ENCODE assay signal across 8 cellular contexts in genomic region chr7:130875265-130875741, GRCh38.
A peak's percentile ranks its signal among the peaks of the same experiment; 100 is the strongest.
DNase-seq lines count a peak whose midpoint lies in the region; ATAC-seq and TF ChIP-seq lines count a peak whose summit lies in the region.

No MANE protein-coding gene starts in this region.

- POLR2A ChIA-PET in activated CD8-positive, alpha-beta T cell treated with anti-CD3 and anti-CD28 coated beads, Interleukin-2, amount 10 ng/mL, durations not matched to agents 7 days and 5 days (lab: Charles Lee) = no interaction called here

- H3K4me1 Mint-ChIP-seq in activated CD8-positive, alpha-beta T cell treated with anti-CD3 and anti-CD28 coated beads, Interleukin-2, amount 10 ng/mL, durations not matched to agents 7 days and 5 days (ENCODE audit: low read depth) = peaks cover 19% of the 10 kb centered on the region

- H3K27ac ChIP-seq in prostate gland = no peak overlapping the region

- TF ChIP-seq CTCF in LNCaP clone FGC (IDR thresholded peaks at IDR 0.05; ENCODE audit: control insufficient read depth, extremely low read depth, insufficient read depth) (peak; percentile 89), fibroblast of the aortic adventitia (IDR thresholded peaks at IDR 0.05; ENCODE audit: insufficient read depth, low read length) (peak; percentile 81), prostate gland (IDR thresholded peaks at IDR 0.05) (peak; percentile 66 to 82 (median 75))

- H3K4me3 ChIP-seq in LNCaP clone FGC (ENCODE audit: low read depth, low read length) = no peak overlapping the region
- H3K4me3 ChIP-seq in fibroblast of the aortic adventitia (ENCODE audit: low read depth, low read length) = no peak overlapping the region
- no peak overlapping the region for H3K4me3 ChIP-seq in prostate gland

- H3K9me3 ChIP-seq in prostate gland = no peaks in the 10 kb centered on the region

- no peaks in the 10 kb centered on the region for H3K27me3 ChIP-seq in prostate gland (replicated peaks; ENCODE audit: insufficient read depth)

- H3K36me3 ChIP-seq in prostate gland = peaks cover 0 to 4% of the 10 kb centered on the region in 2 donors

- no peak overlapping the region for H3K27ac Mint-ChIP-seq in activated CD8-positive, alpha-beta T cell treated with anti-CD3 and anti-CD28 coated beads, Interleukin-2, amount 10 ng/mL, durations not matched to agents 7 days and 5 days

- no peaks in the 10 kb centered on the region for H3K9me3 Mint-ChIP-seq in activated CD8-positive, alpha-beta T cell treated with anti-CD3 and anti-CD28 coated beads, Interleukin-2, amount 10 ng/mL, durations not matched to agents 7 days and 5 days (ENCODE audit: insufficient read depth)

- peaks cover 60% of the 10 kb centered on the region for H3K36me3 Mint-ChIP-seq in activated CD8-positive, alpha-beta T cell treated with anti-CD3 and anti-CD28 coated beads, Interleukin-2, amount 10 ng/mL, durations not matched to agents 7 days and 5 days (ENCODE audit: low read depth)

- no peak overlapping the region for H3K4me3 Mint-ChIP-seq in activated CD8-positive, alpha-beta T cell treated with anti-CD3 and anti-CD28 coated beads, Interleukin-2, amount 10 ng/mL, durations not matched to agents 7 days and 5 days

- 19% methylated on average over 6 of the region's 6 CpGs for WGBS in prostate gland

- CTCF ChIA-PET in activated CD8-positive, alpha-beta T cell treated with anti-CD3 and anti-CD28 coated beads, Interleukin-2, amount 10 ng/mL, durations not matched to agents 7 days and 5 days (lab: Charles Lee) = interaction anchor here (0.8 to 2.0 kb wide), 8 partner anchors 8 to 167 kb away, joined by 3 to 15 read pairs (median 4); no protein-coding TSS in a partner anchor

- no peaks in the 10 kb centered on the region for H3K27me3 Mint-ChIP-seq in activated CD8-positive, alpha-beta T cell treated with anti-CD3 and anti-CD28 coated beads, Interleukin-2, amount 10 ng/mL, durations not matched to agents 7 days and 5 days (ENCODE audit: low read depth)

- intact Hi-C loops in prostate gland (cut with DNase I) = no loop called here

- DNase-seq in stimulated activated CD4-positive, alpha-beta T cell treated with anti-CD3 and anti-CD28 coated beads, Interleukin-1b, Interleukin-23, amount 100 ng/mL, for 48 hours = peak; percentile 65
- DNase-seq in stimulated activated CD4-positive, alpha-beta T cell treated with anti-CD3 and anti-CD28 coated beads, Interleukin-4, amount 100 ng/mL, for 4 hours = no peak
- DNase-seq in LNCaP clone FGC (ENCODE audit: low read depth) (no peak), fibroblast of the aortic adventitia (ENCODE audit: low read depth) (no peak), prostate gland (ENCODE audit: low spot score) (no peak), activated gamma-delta T cell (lab: John Stamatoyannopoulos, UW) (no peak)
- peak; percentile 66 for DNase-seq in activated CD8-positive, alpha-beta T cell treated with anti-CD3 and anti-CD28 coated beads, Interleukin-2, amount 10 ng/mL, durations not matched to agents 7 days and 5 days

- no peaks in the 10 kb centered on the region for H3K4me1 ChIP-seq in prostate gland (replicated peaks)

- ATAC-seq in activated CD8-positive, alpha-beta T cell treated with anti-CD3 and anti-CD28 coated beads, Interleukin-2, amount 10 ng/mL, durations not matched to agents 7 days and 5 days = peak; percentile 80
- ATAC-seq in HG03460 (IDR thresholded peaks at IDR 0.05; ENCODE audit: unreplicated experiment) = no peak

- no peak for TF ChIP-seq POLR2A in prostate gland (IDR thresholded peaks at IDR 0.05)

Comparison
In these comparisons a context has a peak if more than half of its experiments do, and no peak if none do; other contexts are left out.
1. DNase-seq: peak in stimulated activated CD4-positive, alpha-beta T cell treated with anti-CD3 and anti-CD28 coated beads, Interleukin-1b, Interleukin-23, amount 100 ng/mL, for 48 hours (single experiment) and activated CD8-positive, alpha-beta T cell treated with anti-CD3 and anti-CD28 coated beads, Interleukin-2, amount 10 ng/mL, durations not matched to agents 7 days and 5 days (single experiment); none in stimulated activated CD4-positive, alpha-beta T cell treated with anti-CD3 and anti-CD28 coated beads, Interleukin-4, amount 100 ng/mL, for 4 hours (0 of 2), LNCaP clone FGC (single experiment), fibroblast of the aortic adventitia (single experiment), prostate gland (single experiment) and activated gamma-delta T cell (single experiment).
2. Peak in every context shown above with its lines, with median percentiles within 50 percentile points of each other: CTCF ChIP-seq.